10 cellular contexts compared by ENCODE assay signal in genomic region chr20:38134427-38135281, GRCh38. TPM values are rescaled to one million over a fixed set of nuclear protein-coding genes. Genes with fewer than 3 reads are reported as not detected.
DNase-seq lines count a peak whose midpoint lies in the region; ATAC-seq and TF ChIP-seq lines count a peak whose summit lies in the region.
"Had no signal": no experiment of that assay in that cellular context is flagged by ENCODE, and none has a peak within 500 bp of the region (broad histone marks: within the 10 kb centered on the region; RNA-seq: fewer than 3 reads in every experiment).

No MANE protein-coding gene starts in this region.

- H3K4me1 ChIP-seq in right cardiac atrium (ENCODE audit: control insufficient read depth, insufficient read depth, low read length) (peaks cover 11% of the 10 kb centered on the region), skeletal muscle tissue (ENCODE audit: control insufficient read depth in 3 of 3, insufficient read depth in 3 of 3, low read length in 3 of 3) (peaks cover 14 to 17% (median 15%) of the 10 kb centered on the region in 3 donors)

- POLR2A ChIA-PET in WTC11 (lab: Charles Lee), result no interaction called here

- no peaks in the 10 kb centered on the region for H3K27me3 ChIP-seq in right cardiac atrium (ENCODE audit: control insufficient read depth, insufficient read depth)
- H3K27me3 ChIP-seq in skeletal muscle tissue (ENCODE audit: control insufficient read depth in 3 of 3, insufficient read depth in 3 of 3, low read length in 3 of 3), result no peaks in the 10 kb centered on the region

- H3K27me3 Mint-ChIP-seq in WTC11 (ENCODE audit: low read depth), result no peaks in the 10 kb centered on the region

- peak overlapping the region; percentile 13; the same call in 1 of the 2 replicates for H3K27ac Mint-ChIP-seq in WTC11

- intact Hi-C loops in right cardiac atrium (cut with DNase I), result no loop called here

- peak; percentile 55 for DNase-seq in HK-2 (ENCODE audit: unreplicated experiment)
- peak; percentile 6 for DNase-seq in WTC11 (ENCODE audit: low spot score)
- peak in 2 of 3 donors; percentile 68 to 76 for DNase-seq in right cardiac atrium
- DNase-seq in NCI-H1694 (lab: John Stamatoyannopoulos, UW), result no peak
- DNase-seq in NCI-H1930 (lab: John Stamatoyannopoulos, UW), result no peak
- no peak for DNase-seq in NCI-H2171 (lab: John Stamatoyannopoulos, UW)
- DNase-seq in NCI-H510A (lab: John Stamatoyannopoulos, UW), result no peak
- DNase-seq: NCI-H1092 treated with DMSO at 0.1 percent for 48 hours had no signal

- H3K4me3 ChIP-seq in right cardiac atrium (ENCODE audit: low read length), result no peak overlapping the region
- no peak overlapping the region for H3K4me3 ChIP-seq in skeletal muscle tissue (ENCODE audit: low read length in 3 of 3)

- H3K27ac ChIP-seq in right cardiac atrium (ENCODE audit: low read length) (peak overlapping the region; percentile 87), skeletal muscle tissue (ENCODE audit: low read depth, low read length) (peak overlapping the region; percentile 36)

- H3K36me3 ChIP-seq in skeletal muscle tissue (ENCODE audit: control insufficient read depth in 3 of 3, insufficient read depth in 3 of 3, low read length in 3 of 3), result peaks cover 0 to 80% (median 25%) of the 10 kb centered on the region in 3 donors

- TF ChIP-seq CTCF in WTC11 (IDR thresholded peaks at IDR 0.05), result no peak

- H3K4me1 Mint-ChIP-seq in WTC11, result peaks cover 9% of the 10 kb centered on the region

- no peaks in the 10 kb centered on the region for H3K36me3 Mint-ChIP-seq in WTC11

- CTCF ChIA-PET in WTC11 (lab: Charles Lee), result no interaction called here

- ATAC-seq in WTC11, result no peak
- peak; percentile 4 to 51 for ATAC-seq in right cardiac atrium

- H3K9ac ChIP-seq in skeletal muscle tissue (ENCODE audit: low read depth in 1 of 3, low read length in 3 of 3), result no peak overlapping the region

- WGBS in right cardiac atrium, result 38% methylated on average over 9 of the region's 9 CpGs

- no peak overlapping the region for H3K4me3 Mint-ChIP-seq in WTC11
- H3K4me3 Mint-ChIP-seq: neural crest cell had no signal

- no peaks in the 10 kb centered on the region for H3K9me3 Mint-ChIP-seq in WTC11
- H3K9me3 Mint-ChIP-seq: neural crest cell had no signal

- H3K9me3 ChIP-seq in right cardiac atrium (ENCODE audit: control insufficient read depth, low read length) (no peaks in the 10 kb centered on the region), skeletal muscle tissue (ENCODE audit: control insufficient read depth in 3 of 3, low read length in 3 of 3) (no peaks in the 10 kb centered on the region)

TF ChIP-seq in WTC11, 78 proteins besides CTCF, POLR2A, EP300 and RAD21:
- TF ChIP-seq ZNF263 (CRISPR knock-in tag; IDR thresholded peaks at IDR 0.05; ENCODE audit: low read depth) (no peak), MXD4 (CRISPR knock-in tag; IDR thresholded peaks at IDR 0.05; ENCODE audit: borderline replicate concordance) (no peak), ZBTB43 (CRISPR knock-in tag; IDR thresholded peaks at IDR 0.05) (no peak), MYBL2 (CRISPR knock-in tag; IDR thresholded peaks at IDR 0.05) (no peak), FOXK1 (CRISPR knock-in tag; IDR thresholded peaks at IDR 0.05) (no peak), CBFB (CRISPR knock-in tag; IDR thresholded peaks at IDR 0.05; ENCODE audit: low read depth) (no peak), ARID4B (CRISPR knock-in tag; IDR thresholded peaks at IDR 0.05; ENCODE audit: borderline replicate concordance) (no peak)
- TF ChIP-seq, protein P1, sequence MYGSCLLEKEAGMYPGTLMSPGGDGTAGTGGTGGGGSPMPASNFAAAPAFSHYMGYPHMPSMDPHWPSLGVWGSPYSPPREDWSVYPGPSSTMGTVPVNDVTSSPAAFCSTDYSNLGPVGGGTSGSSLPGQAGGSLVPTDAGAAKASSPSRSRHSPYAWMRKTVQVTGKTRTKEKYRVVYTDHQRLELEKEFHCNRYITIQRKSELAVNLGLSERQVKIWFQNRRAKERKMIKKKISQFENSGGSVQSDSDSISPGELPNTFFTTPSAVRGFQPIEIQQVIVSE (CRISPR knock-in tag; IDR thresholded peaks at IDR 0.05; ENCODE audit: borderline replicate concordance), result no peak

RNA-seq across cellular contexts. Expression of gene TGM2, which starts 30.4 kb away (rescaled TPM):
- 1.5 to 2.1 TPM (median 1.8 TPM) in 3 replicates for total RNA-seq in WTC11 (2021)
- 1,000 to 10,000 TPM in 3 of 4 donors, 100 to 1,000 TPM in 1; 963 to 1,731 (median 1,257) TPM for total RNA-seq in right cardiac atrium
- 447 TPM for polyA plus RNA-seq in right cardiac atrium
- total RNA-seq in skeletal muscle tissue, result 7.3 TPM

Comparison
In these comparisons a context has a peak if more than half of its experiments do, and no peak if none do; other contexts are left out.
1. DNase-seq: peak in HK-2 (single experiment), WTC11 (single experiment) and right cardiac atrium (2 of 3); none in NCI-H1694 (single experiment), NCI-H1930 (0 of 2), NCI-H2171 (single experiment) and NCI-H510A (single experiment).
2. RNA of gene TGM2, which starts 30.4 kb away (total RNA-seq): 963 to 1,731 TPM in right cardiac atrium; 7.3 TPM in skeletal muscle tissue (single experiment) and 1.5 to 2.1 TPM in WTC11; every median in the first group is over 100 times any median in the second.